8 cellular contexts compared by ENCODE assay signal in the genomic region with DNA sequence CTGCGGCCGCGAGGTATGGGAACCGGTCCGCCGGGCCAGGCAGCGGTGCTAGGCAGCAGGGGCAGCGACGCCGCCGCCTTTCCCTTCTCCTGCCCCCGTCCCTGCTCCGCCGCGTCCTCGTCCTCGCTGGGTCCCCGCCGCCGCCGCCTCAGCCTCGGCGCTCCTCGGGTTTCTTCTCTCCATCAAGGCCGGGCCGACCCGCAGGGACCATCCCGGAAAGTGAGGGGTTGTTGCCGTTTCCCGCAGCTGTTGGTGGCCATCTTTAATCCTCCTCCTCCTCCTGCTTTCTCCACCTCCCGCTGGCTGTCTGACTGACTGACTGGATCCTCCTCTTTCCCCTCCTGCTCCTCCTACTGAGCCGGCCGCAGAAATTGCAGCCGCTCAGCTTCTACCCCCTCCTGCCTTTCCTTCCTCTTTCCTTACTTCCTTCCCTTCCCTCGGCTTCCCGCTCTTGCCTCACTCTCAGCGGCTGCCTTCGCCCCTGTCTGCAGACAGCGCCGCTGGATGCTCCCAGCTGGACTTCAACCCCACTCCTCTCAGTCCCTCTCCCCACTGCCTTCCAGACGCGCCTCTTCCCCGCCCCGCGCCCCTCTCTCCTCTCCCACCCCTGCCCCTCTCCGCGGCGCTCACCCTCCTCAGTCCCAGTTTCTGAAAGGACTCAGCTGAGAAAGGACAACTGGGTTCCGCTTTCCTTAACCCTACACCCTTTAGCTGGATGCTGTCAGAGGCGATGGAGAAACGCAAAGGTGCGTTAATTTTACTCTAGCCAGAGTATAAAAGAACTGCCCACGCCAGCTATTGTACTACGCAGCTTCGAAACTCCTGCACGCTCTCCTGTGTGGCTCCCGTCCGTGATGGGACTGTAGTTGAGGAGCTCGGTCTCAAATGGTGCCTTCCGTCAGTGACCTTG. TPM values are rescaled to one million over a fixed set of nuclear protein-coding genes. Genes with fewer than 3 reads are reported as not detected.
DNase-seq lines count a peak whose midpoint lies in the region; ATAC-seq and TF ChIP-seq lines count a peak whose summit lies in the region.

A gene with protein sequence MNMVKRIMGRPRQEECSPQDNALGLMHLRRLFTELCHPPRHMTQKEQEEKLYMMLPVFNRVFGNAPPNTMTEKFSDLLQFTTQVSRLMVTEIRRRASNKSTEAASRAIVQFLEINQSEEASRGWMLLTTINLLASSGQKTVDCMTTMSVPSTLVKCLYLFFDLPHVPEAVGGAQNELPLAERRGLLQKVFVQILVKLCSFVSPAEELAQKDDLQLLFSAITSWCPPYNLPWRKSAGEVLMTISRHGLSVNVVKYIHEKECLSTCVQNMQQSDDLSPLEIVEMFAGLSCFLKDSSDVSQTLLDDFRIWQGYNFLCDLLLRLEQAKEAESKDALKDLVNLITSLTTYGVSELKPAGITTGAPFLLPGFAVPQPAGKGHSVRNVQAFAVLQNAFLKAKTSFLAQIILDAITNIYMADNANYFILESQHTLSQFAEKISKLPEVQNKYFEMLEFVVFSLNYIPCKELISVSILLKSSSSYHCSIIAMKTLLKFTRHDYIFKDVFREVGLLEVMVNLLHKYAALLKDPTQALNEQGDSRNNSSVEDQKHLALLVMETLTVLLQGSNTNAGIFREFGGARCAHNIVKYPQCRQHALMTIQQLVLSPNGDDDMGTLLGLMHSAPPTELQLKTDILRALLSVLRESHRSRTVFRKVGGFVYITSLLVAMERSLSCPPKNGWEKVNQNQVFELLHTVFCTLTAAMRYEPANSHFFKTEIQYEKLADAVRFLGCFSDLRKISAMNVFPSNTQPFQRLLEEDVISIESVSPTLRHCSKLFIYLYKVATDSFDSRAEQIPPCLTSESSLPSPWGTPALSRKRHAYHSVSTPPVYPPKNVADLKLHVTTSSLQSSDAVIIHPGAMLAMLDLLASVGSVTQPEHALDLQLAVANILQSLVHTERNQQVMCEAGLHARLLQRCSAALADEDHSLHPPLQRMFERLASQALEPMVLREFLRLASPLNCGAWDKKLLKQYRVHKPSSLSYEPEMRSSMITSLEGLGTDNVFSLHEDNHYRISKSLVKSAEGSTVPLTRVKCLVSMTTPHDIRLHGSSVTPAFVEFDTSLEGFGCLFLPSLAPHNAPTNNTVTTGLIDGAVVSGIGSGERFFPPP (N-terminal part only) (minus strand): TSS at position 309 of the 910 bp plus-strand sequence. CDS start 106,099 bp downstream, outside the sequence.

- H3K36me3 ChIP-seq in BJ (ENCODE audit: control insufficient read depth, insufficient read depth, low read length) = no peaks in the 10 kb centered on the region
- H3K36me3 ChIP-seq in iPS DF 6.9 (ENCODE audit: control insufficient read depth, insufficient read depth, low read length) = no peaks in the 10 kb centered on the region
- no peaks in the 10 kb centered on the region for H3K36me3 ChIP-seq in psoas muscle (ENCODE audit: insufficient read depth in 1 of 2, low read depth in 1 of 2)

- POLR2A ChIA-PET in BJ (lab: Charles Lee) = interaction anchor here (0.5 to 1.0 kb wide), 4 partner anchors 20 to 508 kb away, joined by 3 to 4 read pairs (median 4); a partner anchor contains a TSS

- H3K4me1 ChIP-seq in iPS DF 6.9 (ENCODE audit: control insufficient read depth, insufficient read depth, low read length) (0 out of 2 replicates have a peak, but pooled peaks cover under 1% of the 10 kb centered on the region), psoas muscle (peaks cover 19% of the 10 kb centered on the region)

- intact Hi-C loops in psoas muscle (cut with DNase I) = loop anchor here (5.0 to 10.0 kb wide), 2 partner anchors 119 to 122 kb away; no protein-coding TSS in a partner anchor

- H3K27me3 ChIP-seq in BJ (ENCODE audit: control insufficient read depth, insufficient read depth, low read length) (no peaks in the 10 kb centered on the region), iPS DF 6.9 (ENCODE audit: control insufficient read depth, insufficient read depth, low read length) (no peaks in the 10 kb centered on the region), psoas muscle (ENCODE audit: insufficient read depth in 3 of 3, low read length in 2 of 3) (no peaks in the 10 kb centered on the region)

- no CpG with 5 or more reads among the region's 60 CpGs for WGBS in iPS DF 6.9 (ENCODE audit: insufficient coverage, insufficient read length)
- WGBS in psoas muscle, 3 donors = 0 to 1% (median 1%) methylated on average over 39 to 60 of the region's 60 CpGs

- H3K4me3 ChIP-seq in BJ (ENCODE audit: low read depth, low read length) = peak within 1 kb of the TSS; percentile 91
- peak within 1 kb of the TSS; percentile 79 to 87 for H3K4me3 ChIP-seq in cardiac fibroblast (replicated peaks in 1 of 2; ENCODE audit: low read depth in 2 of 2, low read length in 2 of 2)
- H3K4me3 ChIP-seq in iPS DF 6.9 (ENCODE audit: low read length) = peak within 1 kb of the TSS; percentile 63; the same call in 1 of the 2 replicates
- H3K4me3 ChIP-seq in psoas muscle = peak within 1 kb of the TSS; percentile 89

- H3K9me3 ChIP-seq in iPS DF 6.9 (ENCODE audit: control insufficient read depth, insufficient read depth, low read length) (no peaks in the 10 kb centered on the region), psoas muscle (no peaks in the 10 kb centered on the region)

- ATAC-seq in GM18909 (IDR thresholded peaks at IDR 0.05; ENCODE audit: poor library complexity, unreplicated experiment) (peak; percentile 56), psoas muscle (peak; percentile 92 to 94 (median 93)), GM19467 (IDR thresholded peaks at IDR 0.05; ENCODE audit: unreplicated experiment) (no peak)

- TF ChIP-seq CTCF in BJ (IDR thresholded peaks at IDR 0.05; ENCODE audit: insufficient read depth, low read depth, low read length) (peak; percentile 16; the same call in 1 of the 2 replicates), cardiac fibroblast (IDR thresholded peaks at IDR 0.05; ENCODE audit: low read depth, low read length) (no peak), psoas muscle (IDR thresholded peaks at IDR 0.05) (no peak)

- DNase-seq in BJ (ENCODE audit: low read depth) (peak; percentile 51), LoVo (ENCODE audit: low spot score) (peak; percentile 86), RPMI7951 (ENCODE audit: low read depth) (peak; percentile 89), cardiac fibroblast (ENCODE audit: low read depth in 2 of 2) (peak; percentile 91 to 93), iPS DF 6.9 (ENCODE audit: low read depth, low spot score) (peak; percentile 73), psoas muscle (peak; percentile 83 to 90)

- H3K27ac ChIP-seq in iPS DF 6.9 (ENCODE audit: low read length) (no peak within 1 kb of the TSS), psoas muscle (peak within 1 kb of the TSS; percentile 95)

- CTCF ChIA-PET in BJ (lab: Yijun Ruan, JAX) = interaction anchor here (0.9 to 2.2 kb wide), 4 partner anchors 11 to 217 kb away, joined by 3 to 17 read pairs (median 3); no protein-coding TSS in a partner anchor

RNA-seq across cellular contexts. Expression of the gene that starts here (rescaled TPM):
- 28.8 and 36.4 TPM in 2 replicates for polyA plus RNA-seq in BJ (2011; rRNA removed)
- 86.0 and 125 TPM in 2 replicates for polyA minus RNA-seq in BJ (2011; rRNA and poly(A)+ RNA removed)
- 18.0 and 22.7 TPM in 2 replicates for total RNA-seq in RPMI7951 (2014; rRNA removed; shearing (Covaris generic))
- 10 to 100 TPM; 38.2 to 54.2 (median 49.0) TPM for total RNA-seq in psoas muscle
- 1 to 10 TPM; 3.2 to 10.0 (median 4.4) TPM for polyA plus RNA-seq in psoas muscle
